10 cellular contexts compared by ENCODE assay signal in the genomic region with DNA sequence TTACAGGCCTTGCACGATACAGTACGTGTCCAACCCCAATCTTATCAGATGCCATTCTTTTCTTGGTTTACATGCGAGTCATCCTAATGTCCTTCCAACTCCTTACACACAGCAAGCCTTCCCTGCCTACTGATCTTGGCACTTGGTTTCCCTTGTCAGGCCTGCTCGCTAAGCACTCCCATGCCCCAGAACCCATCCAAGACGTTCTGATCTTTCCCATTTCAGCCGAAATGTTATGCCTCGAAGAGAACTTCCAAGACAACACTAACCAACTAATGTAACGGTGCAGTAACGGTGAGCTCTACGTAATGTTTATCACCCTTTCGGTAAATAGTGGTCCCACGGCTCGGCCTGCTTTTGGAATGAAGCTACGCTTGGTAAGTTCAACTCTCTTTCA. TPM values are rescaled to one million over a fixed set of nuclear protein-coding genes. Genes with fewer than 3 reads are reported as not detected.
DNase-seq lines count a peak whose midpoint lies in the region; ATAC-seq, FAIRE-seq and TF ChIP-seq lines count a peak whose summit lies in the region.
"Had no signal": no experiment of that assay in that cellular context is flagged by ENCODE, and none has a peak within 500 bp of the region (broad histone marks: within the 10 kb centered on the region; RNA-seq: fewer than 3 reads in every experiment).

No MANE protein-coding gene starts in this region.

- intact Hi-C loops in kidney (cut with DNase I): no loop called here
- intact Hi-C loops in upper lobe of right lung (cut with DNase I): no loop called here

- peak overlapping the region; percentile 98 for H3K4me3 ChIP-seq in adipocyte (ENCODE audit: low read length)
- peak overlapping the region; percentile 99 to 100 for H3K4me3 ChIP-seq in kidney (ENCODE audit: low read length in 2 of 2)
- H3K4me3 ChIP-seq in upper lobe of right lung: peak overlapping the region; percentile 95

- H3K27ac ChIP-seq in kidney (ENCODE audit: low read depth in 2 of 2, low read length in 2 of 2) (peak overlapping the region in 1 of 2 donors; percentile 96), upper lobe of right lung (peak overlapping the region; percentile 88)

- no peak overlapping the region for H3K27ac Mint-ChIP-seq in activated naive CD4-positive, alpha-beta T cell treated with anti-CD3 and anti-CD28 coated beads, Interleukin-2, amount 10 ng/mL, durations not matched to agents 7 days and 5 days
- no peak overlapping the region for H3K27ac Mint-ChIP-seq in activated naive CD4-positive, alpha-beta T cell treated with anti-CD3 and anti-CD28 coated beads, Interleukin-2, amount 50 U/mL, for 72 hours
- H3K27ac Mint-ChIP-seq: activated naive CD4-positive, alpha-beta T cell treated with anti-CD3 and anti-CD28 coated beads, Interleukin-2, amount 50 U/mL, for 24 hours; IgD-negative memory B cell had no signal

- no peak for FAIRE-seq in kidney (lab: Jason Lieb, UNC)

- H3K4me3 Mint-ChIP-seq in activated naive CD4-positive, alpha-beta T cell treated with anti-CD3 and anti-CD28 coated beads, Interleukin-2, amount 10 ng/mL, durations not matched to agents 7 days and 5 days: no peak overlapping the region
- H3K4me3 Mint-ChIP-seq: activated naive CD4-positive, alpha-beta T cell treated with anti-CD3 and anti-CD28 coated beads, Interleukin-2, amount 50 U/mL, for 24 hours had no signal

- no peaks in the 10 kb centered on the region for H3K9me3 Mint-ChIP-seq in activated naive CD4-positive, alpha-beta T cell treated with anti-CD3 and anti-CD28 coated beads, Interleukin-2, amount 10 ng/mL, durations not matched to agents 7 days and 5 days
- H3K9me3 Mint-ChIP-seq in activated naive CD4-positive, alpha-beta T cell treated with anti-CD3 and anti-CD28 coated beads, Interleukin-2, amount 50 U/mL, for 72 hours: no peaks in the 10 kb centered on the region
- H3K9me3 Mint-ChIP-seq: activated naive CD4-positive, alpha-beta T cell treated with anti-CD3 and anti-CD28 coated beads, Interleukin-2, amount 50 U/mL, for 24 hours; IgD-negative memory B cell had no signal

- no peak for TF ChIP-seq CTCF in kidney (IDR thresholded peaks at IDR 0.05; ENCODE audit: borderline replicate concordance, extremely low read depth, insufficient read depth)
- TF ChIP-seq CTCF in upper lobe of right lung (IDR thresholded peaks at IDR 0.05): no peak

- H3K27me3 ChIP-seq in adipocyte (replicated peaks; ENCODE audit: control insufficient read depth, insufficient read depth, low read length) (peaks cover 3% of the 10 kb centered on the region), upper lobe of right lung (no peaks in the 10 kb centered on the region)

- H3K4me1 Mint-ChIP-seq in activated naive CD4-positive, alpha-beta T cell treated with anti-CD3 and anti-CD28 coated beads, Interleukin-2, amount 10 ng/mL, durations not matched to agents 7 days and 5 days: no peaks in the 10 kb centered on the region

- peak overlapping the region; percentile 98 for H3K9ac ChIP-seq in adipocyte (ENCODE audit: low read length)
- H3K9ac ChIP-seq in kidney (ENCODE audit: low read length in 2 of 2): peak overlapping the region; percentile 85 to 92

- CTCF ChIA-PET in activated naive CD4-positive, alpha-beta T cell treated with anti-CD3 and anti-CD28 coated beads, Interleukin-2, amount 10 ng/mL, durations not matched to agents 7 days and 5 days (lab: Charles Lee): interaction anchor here (1.7 to 2.1 kb wide), 2 partner anchors 16 to 164 kb away, joined by 7 to 8 read pairs; a partner anchor contains a TSS

- peaks cover 11% of the 10 kb centered on the region for H3K4me1 ChIP-seq in adipocyte (ENCODE audit: control insufficient read depth, insufficient read depth, low read length)
- peaks cover 10 to 15% of the 10 kb centered on the region in 2 donors for H3K4me1 ChIP-seq in kidney (ENCODE audit: control insufficient read depth in 1 of 2, insufficient read depth in 1 of 2, low read depth in 1 of 2, low read length in 2 of 2)
- H3K4me1 ChIP-seq in upper lobe of right lung: peaks cover 10% of the 10 kb centered on the region

- H3K36me3 Mint-ChIP-seq in activated naive CD4-positive, alpha-beta T cell treated with anti-CD3 and anti-CD28 coated beads, Interleukin-2, amount 10 ng/mL, durations not matched to agents 7 days and 5 days: peaks cover 21% of the 10 kb centered on the region
- peaks cover 6 to 7% of the 10 kb centered on the region in 2 donors for H3K36me3 Mint-ChIP-seq in activated naive CD4-positive, alpha-beta T cell treated with anti-CD3 and anti-CD28 coated beads, Interleukin-2, amount 50 U/mL, for 72 hours

- H3K36me3 ChIP-seq in adipocyte (ENCODE audit: control insufficient read depth, insufficient read depth, low read length, severe bottlenecking): peaks cover 28% of the 10 kb centered on the region
- H3K36me3 ChIP-seq in kidney (ENCODE audit: control insufficient read depth in 1 of 2, insufficient read depth in 2 of 2, low read length in 2 of 2): peaks cover 22 to 32% of the 10 kb centered on the region in 2 donors
- H3K36me3 ChIP-seq in upper lobe of right lung: peaks cover 34% of the 10 kb centered on the region

- DNase-seq in activated naive CD4-positive, alpha-beta T cell treated with anti-CD3 and anti-CD28 coated beads, Interleukin-2, amount 10 ng/mL, durations not matched to agents 7 days and 5 days: peak; percentile 26
- DNase-seq in activated naive CD4-positive, alpha-beta T cell treated with anti-CD3 and anti-CD28 coated beads, Interleukin-2, amount 50 U/mL, for 72 hours (ENCODE audit: low spot score in 2 of 2): no peak
- DNase-seq in adipocyte (ENCODE audit: low read depth) (peak; percentile 53), kidney (no peak), upper lobe of right lung (no peak), middle frontal gyrus (ENCODE audit: extremely low spot score, low spot score) (no peak)

- no peaks in the 10 kb centered on the region for H3K9me3 ChIP-seq in adipocyte (ENCODE audit: control insufficient read depth, low read length)
- no peaks in the 10 kb centered on the region for H3K9me3 ChIP-seq in kidney (ENCODE audit: control insufficient read depth in 1 of 2, low read length in 2 of 2)
- H3K9me3 ChIP-seq in upper lobe of right lung: no peaks in the 10 kb centered on the region

- peaks cover 12% of the 10 kb centered on the region for H3K27me3 Mint-ChIP-seq in activated naive CD4-positive, alpha-beta T cell treated with anti-CD3 and anti-CD28 coated beads, Interleukin-2, amount 10 ng/mL, durations not matched to agents 7 days and 5 days

- ATAC-seq in activated naive CD4-positive, alpha-beta T cell treated with anti-CD3 and anti-CD28 coated beads, Interleukin-2, amount 50 U/mL, for 72 hours: no peak
- ATAC-seq in upper lobe of right lung (no peak), GM18870 (IDR thresholded peaks at IDR 0.05; ENCODE audit: unreplicated experiment) (no peak), GM18519 (IDR thresholded peaks at IDR 0.05; ENCODE audit: low FRiP score, unreplicated experiment) (no peak)

RNA-seq across cellular contexts. Expression of a gene that starts 0.5 kb away (rescaled TPM):
- total RNA-seq in activated naive CD4-positive, alpha-beta T cell treated with anti-CD3 and anti-CD28 coated beads, Interleukin-2, amount 50 U/mL, for 72 hours: 100 to 1,000 TPM in 1 of 2 donors, 10 to 100 TPM in 1; 22.4 to 113 TPM
- total RNA-seq in kidney (68.4 TPM), upper lobe of right lung (46.5 TPM)
- 57.0 TPM for polyA plus RNA-seq in kidney (ENCODE audit: insufficient read depth, low read depth, low replicate concordance)

RNA-seq across cellular contexts. Expression of a gene that starts 15.8 kb away (rescaled TPM):
- total RNA-seq in activated naive CD4-positive, alpha-beta T cell treated with anti-CD3 and anti-CD28 coated beads, Interleukin-2, amount 50 U/mL, for 72 hours: 1 to 10 TPM; 1.5 TPM
- 71.3 TPM for total RNA-seq in kidney
- polyA plus RNA-seq in kidney (ENCODE audit: insufficient read depth, low read depth, low replicate concordance): 174 TPM
- 43.4 TPM for total RNA-seq in upper lobe of right lung

RNA-seq across cellular contexts. Expression of a gene that starts 16.7 kb away (rescaled TPM):
- under 1 TPM in 1 of 2 donors, not detected in 1; 0.70 TPM for total RNA-seq in activated naive CD4-positive, alpha-beta T cell treated with anti-CD3 and anti-CD28 coated beads, Interleukin-2, amount 50 U/mL, for 72 hours
- total RNA-seq in kidney: 16.1 TPM
- polyA plus RNA-seq in kidney (ENCODE audit: insufficient read depth, low read depth, low replicate concordance): 34.3 TPM
- 2.5 TPM for total RNA-seq in upper lobe of right lung
- polyA plus RNA-seq: IgD-negative memory B cell had no signal

RNA-seq across cellular contexts. Expression of a gene that starts 44.4 kb away (rescaled TPM):
- total RNA-seq in activated naive CD4-positive, alpha-beta T cell treated with anti-CD3 and anti-CD28 coated beads, Interleukin-2, amount 50 U/mL, for 72 hours: 1 to 10 TPM; 3.9 to 9.5 TPM
- total RNA-seq in kidney (3.2 TPM), upper lobe of right lung (2.9 TPM)
- 1.8 TPM for polyA plus RNA-seq in kidney (ENCODE audit: insufficient read depth, low read depth, low replicate concordance)

RNA-seq across cellular contexts. Expression of a gene that starts 44.6 kb away (rescaled TPM):
- total RNA-seq in activated naive CD4-positive, alpha-beta T cell treated with anti-CD3 and anti-CD28 coated beads, Interleukin-2, amount 50 U/mL, for 72 hours: not detected
- 13.9 TPM for total RNA-seq in kidney
- 16.5 TPM for polyA plus RNA-seq in kidney (ENCODE audit: insufficient read depth, low read depth, low replicate concordance)
- total RNA-seq in upper lobe of right lung: 17.2 TPM
- polyA plus RNA-seq: IgD-negative memory B cell had no signal

Comparison
In these comparisons a context has a peak if more than half of its experiments do, and no peak if none do; other contexts are left out.
1. DNase-seq: peak in activated naive CD4-positive, alpha-beta T cell treated with anti-CD3 and anti-CD28 coated beads, Interleukin-2, amount 10 ng/mL, durations not matched to agents 7 days and 5 days (single experiment) and adipocyte (single experiment); none in activated naive CD4-positive, alpha-beta T cell treated with anti-CD3 and anti-CD28 coated beads, Interleukin-2, amount 50 U/mL, for 72 hours (0 of 2), kidney (single experiment), upper lobe of right lung (single experiment) and middle frontal gyrus (single experiment).
2. RNA of a gene that starts 15.8 kb away (total RNA-seq): 71.3 TPM in kidney (single experiment) and 43.4 TPM in upper lobe of right lung (single experiment); 1.5 TPM in activated naive CD4-positive, alpha-beta T cell treated with anti-CD3 and anti-CD28 coated beads, Interleukin-2, amount 50 U/mL, for 72 hours; every median in the first group is over 10 times any median in the second.
3. Peak in every context shown above with its lines, with median percentiles within 50 percentile points of each other: H3K4me3 ChIP-seq.